1 cellular context compared by ENCODE assay signal in the genomic region with DNA sequence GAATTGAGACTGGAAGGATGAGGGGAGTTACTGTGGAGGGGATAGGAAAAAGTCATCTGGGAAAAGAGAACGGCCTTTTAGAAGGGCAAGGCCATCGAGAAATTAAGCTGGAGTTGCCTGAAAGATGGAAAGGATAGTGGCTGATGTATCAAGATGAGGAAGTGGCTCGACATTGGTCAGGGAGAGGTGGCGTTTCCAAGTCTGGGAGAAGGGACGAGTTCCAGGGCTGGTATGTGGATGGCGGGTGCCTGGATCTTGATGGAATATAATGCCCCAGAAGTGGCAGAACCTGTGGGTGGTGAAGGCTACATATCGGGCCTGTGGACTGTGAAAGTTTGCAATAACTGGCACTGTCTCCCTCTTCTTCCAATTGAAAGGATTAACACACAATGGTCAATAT.
TF ChIP-seq lines count a peak whose summit lies in the region.

No MANE protein-coding gene starts in this region.

TF ChIP-seq in GM23338, 12 proteins besides CTCF, POLR2A, EP300 and RAD21:
- no peak for TF ChIP-seq JUNB (IDR thresholded peaks at IDR 0.05; ENCODE audit: unreplicated experiment)
- TF ChIP-seq ZNF114 (CRISPR knock-in tag; IDR thresholded peaks at IDR 0.05), result no peak
- no peak for TF ChIP-seq STAT1 (IDR thresholded peaks at IDR 0.05; ENCODE audit: unreplicated experiment)
- TF ChIP-seq ZNF331 (CRISPR knock-in tag; IDR thresholded peaks at IDR 0.05; ENCODE audit: low read depth), result no peak
- TF ChIP-seq EZH2phosphoT487 (IDR thresholded peaks at IDR 0.05; ENCODE audit: unreplicated experiment), result no peak
- no peak for TF ChIP-seq ZNF462 (CRISPR knock-in tag; IDR thresholded peaks at IDR 0.05)
- TF ChIP-seq, protein P1, sequence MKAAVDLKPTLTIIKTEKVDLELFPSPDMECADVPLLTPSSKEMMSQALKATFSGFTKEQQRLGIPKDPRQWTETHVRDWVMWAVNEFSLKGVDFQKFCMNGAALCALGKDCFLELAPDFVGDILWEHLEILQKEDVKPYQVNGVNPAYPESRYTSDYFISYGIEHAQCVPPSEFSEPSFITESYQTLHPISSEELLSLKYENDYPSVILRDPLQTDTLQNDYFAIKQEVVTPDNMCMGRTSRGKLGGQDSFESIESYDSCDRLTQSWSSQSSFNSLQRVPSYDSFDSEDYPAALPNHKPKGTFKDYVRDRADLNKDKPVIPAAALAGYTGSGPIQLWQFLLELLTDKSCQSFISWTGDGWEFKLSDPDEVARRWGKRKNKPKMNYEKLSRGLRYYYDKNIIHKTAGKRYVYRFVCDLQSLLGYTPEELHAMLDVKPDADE (IDR thresholded peaks at IDR 0.05), result no peak
- no peak for TF ChIP-seq EZH2 (IDR thresholded peaks at IDR 0.05; ENCODE audit: low read depth, unreplicated experiment)
- TF ChIP-seq POLR2AphosphoS5 (IDR thresholded peaks at IDR 0.05; ENCODE audit: low read depth), result no peak
- TF ChIP-seq REST (IDR thresholded peaks at IDR 0.05; ENCODE audit: unreplicated experiment), result no peak
TF ChIP-seq in GM23338: peak in this region for 0.
